Comparison of ENCODE assay signal across 2 cellular contexts in the genomic region with DNA sequence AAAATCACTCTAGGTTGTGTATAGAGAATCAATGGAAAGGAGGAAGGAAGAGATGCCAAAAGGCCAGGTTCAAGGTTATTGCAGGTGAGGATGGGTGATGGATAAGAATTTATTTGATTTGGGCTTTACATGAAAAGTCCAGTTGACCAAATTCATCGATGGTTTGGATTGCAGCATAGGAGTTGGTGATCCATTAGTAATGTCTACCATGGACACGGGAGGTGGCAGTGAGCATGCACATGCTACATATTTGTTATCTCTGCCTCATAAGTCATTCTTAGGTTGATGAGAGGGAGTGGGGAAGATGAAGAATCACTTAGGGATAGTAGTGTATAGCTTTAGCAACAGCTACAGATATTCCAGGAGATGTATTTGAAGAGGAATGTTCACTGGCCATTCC.
A peak's percentile ranks its signal among the peaks of the same experiment; 100 is the strongest.
TF ChIP-seq lines count a peak whose summit lies in the region.

No MANE protein-coding gene starts in this region.

TF ChIP-seq in HEK293, 187 proteins besides CTCF, POLR2A, EP300 and RAD21 (continued from another document):
- TF ChIP-seq, protein P1, sequence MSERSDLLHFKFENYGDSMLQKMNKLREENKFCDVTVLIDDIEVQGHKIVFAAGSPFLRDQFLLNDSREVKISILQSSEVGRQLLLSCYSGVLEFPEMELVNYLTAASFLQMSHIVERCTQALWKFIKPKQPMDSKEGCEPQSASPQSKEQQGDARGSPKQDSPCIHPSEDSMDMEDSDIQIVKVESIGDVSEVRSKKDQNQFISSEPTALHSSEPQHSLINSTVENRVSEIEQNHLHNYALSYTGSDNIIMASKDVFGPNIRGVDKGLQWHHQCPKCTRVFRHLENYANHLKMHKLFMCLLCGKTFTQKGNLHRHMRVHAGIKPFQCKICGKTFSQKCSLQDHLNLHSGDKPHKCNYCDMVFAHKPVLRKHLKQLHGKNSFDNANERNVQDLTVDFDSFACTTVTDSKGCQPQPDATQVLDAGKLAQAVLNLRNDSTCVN (tag by site-specific recombination; optimal IDR thresholded peaks at IDR 0.05) = no peak
- TF ChIP-seq ZNF626 (tag by site-specific recombination; IDR thresholded peaks at IDR 0.05) (no peak), ZNF560 (tag by site-specific recombination; IDR thresholded peaks at IDR 0.05; ENCODE audit: borderline replicate concordance) (no peak), ZFP3 (tag by site-specific recombination; IDR thresholded peaks at IDR 0.05; ENCODE audit: low read depth) (no peak)

TF ChIP-seq in K562, 482 proteins besides CTCF, POLR2A, EP300 and RAD21 (continued from another document):
- peak; percentile 94 for TF ChIP-seq ZBTB17 (CRISPR knock-in tag; IDR thresholded peaks at IDR 0.05)
- no peak for TF ChIP-seq GATAD2B (IDR thresholded peaks at IDR 0.05; ENCODE audit: borderline replicate concordance)
- TF ChIP-seq NCOA6 (IDR thresholded peaks at IDR 0.05) = no peak
- no peak for TF ChIP-seq JUND (IDR thresholded peaks at IDR 0.05; ENCODE audit: borderline replicate concordance, low read depth, low read length)
- TF ChIP-seq JUND (tag; IDR thresholded peaks at IDR 0.05; ENCODE audit: borderline replicate concordance, low read depth, low read length) = no peak
- TF ChIP-seq KLF6 (CRISPR knock-in tag; IDR thresholded peaks at IDR 0.05; ENCODE audit: borderline replicate concordance) = no peak
- TF ChIP-seq, protein P2, sequence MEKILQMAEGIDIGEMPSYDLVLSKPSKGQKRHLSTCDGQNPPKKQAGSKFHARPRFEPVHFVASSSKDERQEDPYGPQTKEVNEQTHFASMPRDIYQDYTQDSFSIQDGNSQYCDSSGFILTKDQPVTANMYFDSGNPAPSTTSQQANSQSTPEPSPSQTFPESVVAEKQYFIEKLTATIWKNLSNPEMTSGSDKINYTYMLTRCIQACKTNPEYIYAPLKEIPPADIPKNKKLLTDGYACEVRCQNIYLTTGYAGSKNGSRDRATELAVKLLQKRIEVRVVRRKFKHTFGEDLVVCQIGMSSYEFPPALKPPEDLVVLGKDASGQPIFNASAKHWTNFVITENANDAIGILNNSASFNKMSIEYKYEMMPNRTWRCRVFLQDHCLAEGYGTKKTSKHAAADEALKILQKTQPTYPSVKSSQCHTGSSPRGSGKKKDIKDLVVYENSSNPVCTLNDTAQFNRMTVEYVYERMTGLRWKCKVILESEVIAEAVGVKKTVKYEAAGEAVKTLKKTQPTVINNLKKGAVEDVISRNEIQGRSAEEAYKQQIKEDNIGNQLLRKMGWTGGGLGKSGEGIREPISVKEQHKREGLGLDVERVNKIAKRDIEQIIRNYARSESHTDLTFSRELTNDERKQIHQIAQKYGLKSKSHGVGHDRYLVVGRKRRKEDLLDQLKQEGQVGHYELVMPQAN (IDR thresholded peaks at IDR 0.05; ENCODE audit: borderline replicate concordance) = no peak
- TF ChIP-seq ZNF707 (CRISPR knock-in tag; conservative IDR thresholded peaks at IDR 0.05) = no peak
- TF ChIP-seq FOXM1 (IDR thresholded peaks at IDR 0.05; ENCODE audit: low read depth) = no peak
- no peak for TF ChIP-seq FOXM1 (CRISPR knock-in tag; IDR thresholded peaks at IDR 0.05; ENCODE audit: low read depth)
- TF ChIP-seq ZNF347 (CRISPR knock-in tag; IDR thresholded peaks at IDR 0.05; ENCODE audit: low read depth) = no peak
- no peak for TF ChIP-seq SIN3B (IDR thresholded peaks at IDR 0.05; ENCODE audit: low read depth)
